ENCODE assay signal across 8 cellular contexts in the genomic region with DNA sequence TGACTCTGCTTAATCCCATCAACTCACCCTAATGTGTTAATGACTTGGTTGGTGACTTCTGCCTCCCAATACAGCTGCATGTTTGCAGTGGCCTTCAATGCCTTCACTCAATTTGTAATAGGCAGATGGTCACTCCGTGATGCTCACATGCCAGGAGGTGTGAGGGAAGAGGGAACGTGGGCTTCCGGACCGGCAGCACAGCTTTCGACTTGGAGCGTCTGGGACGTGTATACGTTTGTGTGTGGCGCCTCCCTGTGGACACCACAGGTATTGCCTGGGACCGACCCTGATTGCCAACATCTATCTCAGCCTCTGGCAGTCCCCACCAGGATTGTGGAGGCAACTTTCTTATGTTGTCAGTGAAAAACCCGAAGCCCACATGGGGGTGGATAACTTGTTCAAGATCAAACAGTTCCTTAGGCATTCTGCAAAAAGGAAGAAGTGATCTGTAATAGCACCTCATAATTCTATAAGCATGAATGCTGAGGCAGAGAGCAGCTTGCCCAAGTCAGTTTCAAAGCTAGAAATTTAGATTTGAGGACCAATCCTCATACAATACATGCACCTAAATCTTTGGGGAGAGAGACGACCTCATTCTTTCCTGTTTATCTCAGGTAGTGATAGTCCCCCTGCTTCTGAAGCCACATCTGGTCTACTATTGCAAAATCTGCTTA. TPM values are rescaled to one million over a fixed set of nuclear protein-coding genes. Genes with fewer than 3 reads are reported as not detected.
DNase-seq lines count a peak whose midpoint lies in the region; ATAC-seq and TF ChIP-seq lines count a peak whose summit lies in the region.

No MANE protein-coding gene starts in this region.

- no peak overlapping the region for H2AFZ ChIP-seq in SK-N-SH (ENCODE audit: low read depth)
- H2AFZ ChIP-seq in hepatocyte: no peak overlapping the region
- H2AFZ ChIP-seq in smooth muscle cell (ENCODE audit: low read depth): no peak overlapping the region

- H3K4me3 ChIP-seq in AG10803 (ENCODE audit: low read length) (no peak overlapping the region), SK-N-SH (ENCODE audit: low read depth in 2 of 2, low read length in 1 of 2) (0 out of 4 replicates have a peak overlapping the region, but pooled peaks of 1 of the 2 experiments have one; percentile 25), adipocyte (ENCODE audit: low read length) (no peak overlapping the region), hepatocyte (no peak overlapping the region), smooth muscle cell (no peak overlapping the region)

- H3K4me1 ChIP-seq in SK-N-SH (ENCODE audit: control insufficient read depth in 1 of 2, insufficient read depth in 2 of 2, low read depth in 1 of 2, low read length in 1 of 2): peaks cover 0 to 22% of the 10 kb centered on the region in 2 experiments; a peak in 1 of 4 replicates
- peaks cover 9% of the 10 kb centered on the region for H3K4me1 ChIP-seq in adipocyte (ENCODE audit: control insufficient read depth, insufficient read depth, low read length)
- H3K4me1 ChIP-seq in hepatocyte (ENCODE audit: insufficient read depth): no peaks in the 10 kb centered on the region
- no peaks in the 10 kb centered on the region for H3K4me1 ChIP-seq in smooth muscle cell (ENCODE audit: low read depth)

- H3K9ac ChIP-seq in SK-N-SH: no peak overlapping the region
- H3K9ac ChIP-seq in adipocyte (ENCODE audit: low read length): no peak overlapping the region
- no peak overlapping the region for H3K9ac ChIP-seq in smooth muscle cell (ENCODE audit: low read depth)

- no peak overlapping the region for H3K4me2 ChIP-seq in SK-N-SH
- peak overlapping the region; percentile 47 for H3K4me2 ChIP-seq in hepatocyte
- H3K4me2 ChIP-seq in smooth muscle cell: no peak overlapping the region

- H3K27me3 ChIP-seq in SK-N-SH (ENCODE audit: insufficient read depth): no peaks in the 10 kb centered on the region
- H3K27me3 ChIP-seq in adipocyte (replicated peaks; ENCODE audit: control insufficient read depth, insufficient read depth, low read length): peaks cover 4% of the 10 kb centered on the region
- no peaks in the 10 kb centered on the region for H3K27me3 ChIP-seq in hepatocyte
- no peaks in the 10 kb centered on the region for H3K27me3 ChIP-seq in smooth muscle cell (ENCODE audit: low read depth)

- H4K20me1 ChIP-seq in SK-N-SH (ENCODE audit: insufficient read depth) (no peaks in the 10 kb centered on the region), hepatocyte (ENCODE audit: insufficient read depth, poor library complexity, severe bottlenecking) (no peaks in the 10 kb centered on the region), smooth muscle cell (ENCODE audit: low read depth) (no peaks in the 10 kb centered on the region)

- in situ Hi-C loops in GM13977 (cut with MboI; ENCODE audit: low pct_unique_long_range_greater_than_20kb, low sequenced_read_pairs, unreplicated experiment) (no loop called here), KBM-7 (cut with MboI; ENCODE audit: low pct_unique_long_range_greater_than_20kb, low sequenced_read_pairs) (no loop called here)

- H3K9me2 ChIP-seq in SK-N-SH (no peaks in the 10 kb centered on the region), hepatocyte (replicated peaks; ENCODE audit: insufficient read depth) (no peaks in the 10 kb centered on the region)

- ATAC-seq in GM21717 (IDR thresholded peaks at IDR 0.05; ENCODE audit: unreplicated experiment): no peak

- no peaks in the 10 kb centered on the region for H3K36me3 ChIP-seq in SK-N-SH (replicated peaks in 1 of 2; ENCODE audit: control insufficient read depth in 1 of 2, insufficient read depth in 2 of 2, low read length in 1 of 2)
- no peaks in the 10 kb centered on the region for H3K36me3 ChIP-seq in adipocyte (ENCODE audit: control insufficient read depth, insufficient read depth, low read length, severe bottlenecking)
- H3K36me3 ChIP-seq in hepatocyte (replicated peaks; ENCODE audit: insufficient read depth, low read depth): no peaks in the 10 kb centered on the region
- H3K36me3 ChIP-seq in smooth muscle cell (ENCODE audit: low read depth): no peaks in the 10 kb centered on the region

- TF ChIP-seq RAD21 in SK-N-SH (IDR thresholded peaks at IDR 0.05; ENCODE audit: low read length): peak; percentile 89

- TF ChIP-seq CTCF in AG10803 (conservative IDR thresholded peaks at IDR 0.05; ENCODE audit: low read length) (peak; percentile 80), GM13977 (IDR thresholded peaks at IDR 0.05; ENCODE audit: extremely low read depth, insufficient read depth, missing control alignments) (peak; percentile 84), SK-N-SH (IDR thresholded peaks at IDR 0.05) (peak; percentile 81), hepatocyte (IDR thresholded peaks at IDR 0.05; ENCODE audit: poor library complexity) (peak; percentile 92), smooth muscle cell (IDR thresholded peaks at IDR 0.05; ENCODE audit: borderline replicate concordance, insufficient read depth, poor library complexity, severe bottlenecking) (peak; percentile 96)

- POLR2A ChIA-PET in SK-N-SH (lab: Yijun Ruan, JAX): no interaction called here

- CTCF ChIA-PET in SK-N-SH (lab: Yijun Ruan, JAX): interaction anchor here (0.6 to 10.3 kb wide), 41 partner anchors 8 to 1536 kb away, joined by 3 to 195 read pairs (median 4); a partner anchor contains a TSS

- H3K27ac ChIP-seq in SK-N-SH (ENCODE audit: low read depth in 2 of 2, low read length in 1 of 2) (no peak overlapping the region), hepatocyte (no peak overlapping the region), smooth muscle cell (ENCODE audit: low read depth) (no peak overlapping the region)

- 3% methylated on average over 12 of the region's 12 CpGs for WGBS in SK-N-SH (ENCODE audit: low lambda C conversion rate)
- 5% methylated on average over 12 of the region's 12 CpGs for WGBS in hepatocyte (ENCODE audit: low lambda C conversion rate, missing lambda C conversion rate)
- WGBS in smooth muscle cell (ENCODE audit: low lambda C conversion rate): 6% methylated on average over 12 of the region's 12 CpGs

- H3F3A ChIP-seq in SK-N-SH (replicated peaks; ENCODE audit: insufficient read depth) (no peaks in the 10 kb centered on the region), smooth muscle cell (ENCODE audit: low read depth) (no peaks in the 10 kb centered on the region)

- H3K79me2 ChIP-seq in SK-N-SH (ENCODE audit: insufficient read depth) (no peaks in the 10 kb centered on the region), hepatocyte (no peaks in the 10 kb centered on the region), smooth muscle cell (ENCODE audit: low read depth) (no peaks in the 10 kb centered on the region)

- TF ChIP-seq EP300 in SK-N-SH (IDR thresholded peaks at IDR 0.05; ENCODE audit: borderline replicate concordance in 1 of 2, low read depth in 1 of 2, low read length in 1 of 2): no peak

- DNase-seq in AG10803 (ENCODE audit: low read depth): peak; percentile 68
- peak; percentile 65 for DNase-seq in GM13977 (ENCODE audit: low spot score)
- DNase-seq in KBM-7: peak; percentile 90
- peak; percentile 71 for DNase-seq in SK-N-SH
- peak; percentile 80 for DNase-seq in adipocyte (ENCODE audit: low read depth)
- DNase-seq in hepatocyte (ENCODE audit: low spot score): peak; percentile 86
- DNase-seq in smooth muscle cell (lab: John Stamatoyannopoulos, UW; ENCODE audit: unreplicated experiment): peak; percentile 53

- no peaks in the 10 kb centered on the region for H3K9me3 ChIP-seq in SK-N-SH
- H3K9me3 ChIP-seq in adipocyte (ENCODE audit: control insufficient read depth, low read length): peaks cover 4% of the 10 kb centered on the region
- no peaks in the 10 kb centered on the region for H3K9me3 ChIP-seq in hepatocyte (ENCODE audit: low read depth)
- no peaks in the 10 kb centered on the region for H3K9me3 ChIP-seq in smooth muscle cell (replicated peaks; ENCODE audit: low read depth)

TF ChIP-seq in SK-N-SH, 30 proteins besides CTCF, POLR2A, EP300 and RAD21:
- TF ChIP-seq, protein P1, sequence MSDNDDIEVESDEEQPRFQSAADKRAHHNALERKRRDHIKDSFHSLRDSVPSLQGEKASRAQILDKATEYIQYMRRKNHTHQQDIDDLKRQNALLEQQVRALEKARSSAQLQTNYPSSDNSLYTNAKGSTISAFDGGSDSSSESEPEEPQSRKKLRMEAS (IDR thresholded peaks at IDR 0.05; ENCODE audit: low read depth): peak; percentile 46; the same call in 1 of the 2 replicates
- TF ChIP-seq SMC3 (IDR thresholded peaks at IDR 0.05; ENCODE audit: low read depth, low read length) (peak; percentile 79), CHD2 (IDR thresholded peaks at IDR 0.05; ENCODE audit: low read length, partially characterized antibody) (no peak), RFX5 (IDR thresholded peaks at IDR 0.05; ENCODE audit: low read length) (no peak), RCOR1 (IDR thresholded peaks at IDR 0.05; ENCODE audit: low read length) (no peak), SIN3A (IDR thresholded peaks at IDR 0.05; ENCODE audit: borderline replicate concordance, low read depth, low read length) (no peak), NRF1 (IDR thresholded peaks at IDR 0.05; ENCODE audit: low read depth, low read length) (no peak), YY1 (IDR thresholded peaks at IDR 0.05; ENCODE audit: low read depth) (no peak), TAF1 (IDR thresholded peaks at IDR 0.05; ENCODE audit: borderline replicate concordance, low read depth, low read length) (no peak), FOSL2 (IDR thresholded peaks at IDR 0.05; ENCODE audit: borderline replicate concordance, low read depth) (no peak), RXRA (IDR thresholded peaks at IDR 0.05; ENCODE audit: borderline replicate concordance, low read depth) (no peak), MEF2A (IDR thresholded peaks at IDR 0.05; ENCODE audit: borderline replicate concordance, low read depth) (no peak)

RNA-seq across cellular contexts. Expression of a gene that starts 16.9 kb away (rescaled TPM):
- polyA plus RNA-seq in SK-N-SH (2012; rRNA removed) (33.8 and 36.6 TPM in 2 replicates), hepatocyte (39.4 and 40.9 TPM in 2 replicates), smooth muscle cell (31.0 and 35.0 TPM in 2 replicates)
- 37.6 and 40.1 TPM in 2 replicates for polyA plus RNA-seq in SK-N-SH (2012; cell fraction: cytosol; rRNA removed)
- polyA plus RNA-seq in SK-N-SH (2012; cell fraction: nucleus; rRNA removed): 22.0 and 22.1 TPM in 2 replicates
- total RNA-seq in hepatocyte (29.0 and 33.3 TPM in 2 replicates), smooth muscle cell (17.1 and 17.5 TPM in 2 replicates)

RNA-seq across cellular contexts. Expression of a gene that starts 17.2 kb away (rescaled TPM):
- polyA plus RNA-seq in SK-N-SH (2012; rRNA removed) (70.0 and 101 TPM in 2 replicates), hepatocyte (67.8 and 75.0 TPM in 2 replicates), smooth muscle cell (64.4 and 69.1 TPM in 2 replicates)
- polyA plus RNA-seq in SK-N-SH (2012; cell fraction: cytosol; rRNA removed): 66.9 TPM in 2 replicates
- 50.3 and 60.9 TPM in 2 replicates for polyA plus RNA-seq in SK-N-SH (2012; cell fraction: nucleus; rRNA removed)
- total RNA-seq in hepatocyte (26.4 and 28.5 TPM in 2 replicates), smooth muscle cell (16.0 and 39.1 TPM in 2 replicates)
